In genomic region chr12:117968826-117969659, GRCh38 we compare ENCODE assay signal across 8 cellular contexts. TPM values are rescaled to one million over a fixed set of nuclear protein-coding genes. Genes with fewer than 3 reads are reported as not detected.
DNase-seq lines count a peak whose midpoint lies in the region; ATAC-seq, FAIRE-seq and TF ChIP-seq lines count a peak whose summit lies in the region.

TSS of gene KSR2 (minus strand) at chr12:117968990. CDS start at chr12:117968255, 735 bp downstream.

- TF ChIP-seq RAD21 in SK-N-SH (IDR thresholded peaks at IDR 0.05; ENCODE audit: low read length) = no peak

- H3K79me2 ChIP-seq in SK-N-SH (ENCODE audit: insufficient read depth) = no peaks in the 10 kb centered on the region
- no peaks in the 10 kb centered on the region for H3K79me2 ChIP-seq in astrocyte (ENCODE audit: insufficient read depth, low read length)

- H3K27me3 ChIP-seq in CD8-positive, alpha-beta T cell (ENCODE audit: insufficient read depth, low read length) = peaks cover 6% of the 10 kb centered on the region
- peaks cover 4% of the 10 kb centered on the region; the same call in 1 of the 2 replicates for H3K27me3 ChIP-seq in SK-N-SH (ENCODE audit: insufficient read depth)
- H3K27me3 ChIP-seq in astrocyte (ENCODE audit: insufficient read depth, low read length) = peaks cover 28% of the 10 kb centered on the region

- H3K4me1 ChIP-seq in CD8-positive, alpha-beta T cell (ENCODE audit: insufficient read depth, low read length) = peaks cover 3% of the 10 kb centered on the region
- H3K4me1 ChIP-seq in SK-N-SH (ENCODE audit: control insufficient read depth in 1 of 2, insufficient read depth in 2 of 2, low read depth in 1 of 2, low read length in 1 of 2) (peaks cover 0 to 3% of the 10 kb centered on the region in 2 experiments; a peak in 1 of 4 replicates), astrocyte (ENCODE audit: insufficient read depth, low read length) (no peaks in the 10 kb centered on the region)

- H3K27me3 Mint-ChIP-seq in CD8-positive, alpha-beta T cell (ENCODE audit: low read depth) = peaks cover 61% of the 10 kb centered on the region
- H3K27me3 Mint-ChIP-seq in astrocyte (ENCODE audit: low read depth, unreplicated experiment) = peaks cover 56% of the 10 kb centered on the region

- H3K9ac ChIP-seq in SK-N-SH (no peak within 1 kb of the TSS), astrocyte (ENCODE audit: low read length) (peak within 1 kb of the TSS; percentile 27)

- H3K4me1 Mint-ChIP-seq in CD8-positive, alpha-beta T cell (ENCODE audit: low read depth) = peaks cover 7% of the 10 kb centered on the region
- no peaks in the 10 kb centered on the region for H3K4me1 Mint-ChIP-seq in astrocyte (ENCODE audit: low read depth, unreplicated experiment)

- no peak within 1 kb of the TSS for H3K27ac Mint-ChIP-seq in CD8-positive, alpha-beta T cell
- H3K27ac Mint-ChIP-seq in astrocyte (ENCODE audit: unreplicated experiment) = no peak within 1 kb of the TSS

- peak; percentile 67 for ATAC-seq in CD8-positive, alpha-beta T cell
- peak; percentile 75 for ATAC-seq in GM21360 (IDR thresholded peaks at IDR 0.05; ENCODE audit: unreplicated experiment)

- no peaks in the 10 kb centered on the region for H3F3A ChIP-seq in SK-N-SH (replicated peaks; ENCODE audit: insufficient read depth)

- H3K36me3 ChIP-seq in CD8-positive, alpha-beta T cell (ENCODE audit: insufficient read depth, low read length) = no peaks in the 10 kb centered on the region
- H3K36me3 ChIP-seq in SK-N-SH (replicated peaks in 1 of 2; ENCODE audit: control insufficient read depth in 1 of 2, insufficient read depth in 2 of 2, low read length in 1 of 2) (no peaks in the 10 kb centered on the region), astrocyte (ENCODE audit: insufficient read depth, low read length) (no peaks in the 10 kb centered on the region)

- no peaks in the 10 kb centered on the region for H3K9me2 ChIP-seq in SK-N-SH

- peak within 1 kb of the TSS; percentile 78 for H3K4me3 Mint-ChIP-seq in CD8-positive, alpha-beta T cell
- H3K4me3 Mint-ChIP-seq in astrocyte (ENCODE audit: unreplicated experiment) = peak within 1 kb of the TSS; percentile 84

- intact Hi-C loops in CD8-positive, alpha-beta T cell (cut with DNase I, micrococcal nuclease) = no loop called here

- H3K4me3 ChIP-seq in CD8-positive, alpha-beta T cell (ENCODE audit: low read depth, low read length) = peak within 1 kb of the TSS; percentile 23
- peak within 1 kb of the TSS; percentile 83 for H3K4me3 ChIP-seq in Jurkat, Clone E6-1 (ENCODE audit: low read length)
- H3K4me3 ChIP-seq in SK-N-SH (ENCODE audit: low read depth in 2 of 2, low read length in 1 of 2) = peak within 1 kb of the TSS; percentile 57 to 61
- peak within 1 kb of the TSS; percentile 55 for H3K4me3 ChIP-seq in astrocyte (ENCODE audit: insufficient read depth, low read depth, low read length)

- TF ChIP-seq CTCF in CD8-positive, alpha-beta T cell (IDR thresholded peaks at IDR 0.05) = no peak
- TF ChIP-seq CTCF in SK-N-SH (IDR thresholded peaks at IDR 0.05) (no peak), astrocyte (IDR thresholded peaks at IDR 0.05; ENCODE audit: insufficient read depth, low read depth, low read length) (no peak)

- no peak for TF ChIP-seq EP300 in SK-N-SH (IDR thresholded peaks at IDR 0.05; ENCODE audit: borderline replicate concordance in 1 of 2, low read depth in 1 of 2, low read length in 1 of 2)

- 4% methylated on average over 31 of the region's 86 CpGs for WGBS in SK-N-SH (ENCODE audit: low lambda C conversion rate)

- CTCF ChIA-PET in CD8-positive, alpha-beta T cell (lab: Charles Lee) = no interaction called here
- CTCF ChIA-PET in SK-N-SH (lab: Yijun Ruan, JAX) = interaction anchor here (1.2 kb wide), 1 partner anchor 112 kb away, joined by 3 read pairs; no protein-coding TSS in a partner anchor

- no peak within 1 kb of the TSS for H3K27ac ChIP-seq in CD8-positive, alpha-beta T cell (ENCODE audit: low read depth, low read length)
- H3K27ac ChIP-seq in SK-N-SH (ENCODE audit: low read depth in 2 of 2, low read length in 1 of 2) = peak within 1 kb of the TSS in 1 of 2 experiments; percentile 58; a peak in 1 of 4 replicates
- H3K27ac ChIP-seq in astrocyte (ENCODE audit: low read depth, low read length) = no peak within 1 kb of the TSS

- POLR2A ChIA-PET in CD8-positive, alpha-beta T cell (lab: Charles Lee) = no interaction called here
- POLR2A ChIA-PET in SK-N-SH (lab: Yijun Ruan, JAX) = no interaction called here

- H4K20me1 ChIP-seq in SK-N-SH (ENCODE audit: insufficient read depth) (no peaks in the 10 kb centered on the region), astrocyte (ENCODE audit: insufficient read depth, low read length) (no peaks in the 10 kb centered on the region)

- H3K9me3 Mint-ChIP-seq in CD8-positive, alpha-beta T cell = peaks cover 14% of the 10 kb centered on the region
- H3K9me3 Mint-ChIP-seq in astrocyte (ENCODE audit: unreplicated experiment) = peaks cover 18% of the 10 kb centered on the region

- H3K36me3 Mint-ChIP-seq in CD8-positive, alpha-beta T cell = no peaks in the 10 kb centered on the region
- H3K36me3 Mint-ChIP-seq in astrocyte (ENCODE audit: low read depth, unreplicated experiment) = no peaks in the 10 kb centered on the region

- no peaks in the 10 kb centered on the region for H3K9me3 ChIP-seq in CD8-positive, alpha-beta T cell (ENCODE audit: low read length)
- H3K9me3 ChIP-seq in SK-N-SH (no peaks in the 10 kb centered on the region), astrocyte (ENCODE audit: insufficient read depth, low read depth, low read length) (peaks cover 3% of the 10 kb centered on the region)

- FAIRE-seq in astrocyte (lab: Jason Lieb, UNC) = no peak

- DNase-seq in CD8-positive, alpha-beta T cell = peak in 6 of 7 experiments; percentile 0 to 49 (median 14)
- peak; percentile 78 for DNase-seq in Jurkat, Clone E6-1 (ENCODE audit: low read depth, low spot score)
- DNase-seq in SK-N-SH (peak; percentile 91), astrocyte (ENCODE audit: low read depth) (peak; percentile 25), islet precursor cell (peak; percentile 95), NK-92 (lab: John Stamatoyannopoulos, UW; ENCODE audit: unreplicated experiment) (no peak)
- DNase-seq in stimulated activated CD4-positive, alpha-beta T cell treated with anti-CD3 and anti-CD28 coated beads, Interleukin-1b, Interleukin-23, amount 100 ng/mL, for 48 hours = peak; percentile 66

- H3K4me2 ChIP-seq in SK-N-SH = peak within 1 kb of the TSS; percentile 80
- H3K4me2 ChIP-seq in astrocyte (ENCODE audit: low read length) = peak within 1 kb of the TSS; percentile 82

- H2AFZ ChIP-seq in SK-N-SH (ENCODE audit: low read depth) (peak within 1 kb of the TSS; percentile 70; the same call in 1 of the 2 replicates), astrocyte (ENCODE audit: low read depth, low read length) (peak within 1 kb of the TSS; percentile 71)

TF ChIP-seq in SK-N-SH, 30 proteins besides CTCF, POLR2A, EP300 and RAD21:
- TF ChIP-seq REST (IDR thresholded peaks at IDR 0.05; ENCODE audit: low read depth, low read length) (no peak), POLR2AphosphoS5 (IDR thresholded peaks at IDR 0.05; ENCODE audit: low read depth, low read length) (no peak), GABPA (IDR thresholded peaks at IDR 0.05; ENCODE audit: low read depth) (no peak), PBX3 (IDR thresholded peaks at IDR 0.05) (peak; percentile 65), CHD2 (IDR thresholded peaks at IDR 0.05; ENCODE audit: low read length, partially characterized antibody) (peak; percentile 98), EZH2phosphoT487 (IDR thresholded peaks at IDR 0.05; ENCODE audit: borderline replicate concordance, low read depth) (no peak)

RNA-seq across cellular contexts. Expression of gene KSR2, which starts in this region (rescaled TPM):
- total RNA-seq in CD8-positive, alpha-beta T cell = under 1 TPM in 1 of 2 experiments, not detected in 1; 0.03 TPM
- polyA plus RNA-seq in Jurkat, Clone E6-1 (2012; ENCODE audit: insufficient read depth, insufficient read length) = 2.1 TPM
- polyA plus RNA-seq in SK-N-SH (2012; rRNA removed) = 0.12 and 0.15 TPM in 2 replicates
- polyA plus RNA-seq in SK-N-SH (2012; cell fraction: cytosol; rRNA removed) = 0.06 and 0.10 TPM in 2 replicates
- polyA plus RNA-seq in SK-N-SH (2012; cell fraction: nucleus; rRNA removed) = 0.18 and 0.27 TPM in 2 replicates
- total RNA-seq in astrocyte = 0.19 and 0.98 TPM in 2 replicates

Comparison
In these comparisons a context has a peak if more than half of its experiments do, and no peak if none do; other contexts are left out.
1. Peak in DNase-seq, ATAC-seq and H3K4me3 ChIP-seq in CD8-positive, alpha-beta T cell; RNA of the gene not detected or under 1 TPM.
2. Peak in DNase-seq, H3K4me3 ChIP-seq and H3K4me2 ChIP-seq in SK-N-SH; RNA of the gene not detected or under 1 TPM.
3. Peak in DNase-seq, H3K4me3 ChIP-seq, H3K9ac ChIP-seq and H3K4me2 ChIP-seq in astrocyte; RNA of the gene not detected or under 1 TPM.
4. H3K4me3 ChIP-seq: peak in every context shown above with its lines; median percentile 83 in Jurkat, Clone E6-1; 59 in SK-N-SH; 55 in astrocyte; 23 in CD8-positive, alpha-beta T cell.